Comparison of ENCODE assay signal across 1 cellular context in the genomic region with DNA sequence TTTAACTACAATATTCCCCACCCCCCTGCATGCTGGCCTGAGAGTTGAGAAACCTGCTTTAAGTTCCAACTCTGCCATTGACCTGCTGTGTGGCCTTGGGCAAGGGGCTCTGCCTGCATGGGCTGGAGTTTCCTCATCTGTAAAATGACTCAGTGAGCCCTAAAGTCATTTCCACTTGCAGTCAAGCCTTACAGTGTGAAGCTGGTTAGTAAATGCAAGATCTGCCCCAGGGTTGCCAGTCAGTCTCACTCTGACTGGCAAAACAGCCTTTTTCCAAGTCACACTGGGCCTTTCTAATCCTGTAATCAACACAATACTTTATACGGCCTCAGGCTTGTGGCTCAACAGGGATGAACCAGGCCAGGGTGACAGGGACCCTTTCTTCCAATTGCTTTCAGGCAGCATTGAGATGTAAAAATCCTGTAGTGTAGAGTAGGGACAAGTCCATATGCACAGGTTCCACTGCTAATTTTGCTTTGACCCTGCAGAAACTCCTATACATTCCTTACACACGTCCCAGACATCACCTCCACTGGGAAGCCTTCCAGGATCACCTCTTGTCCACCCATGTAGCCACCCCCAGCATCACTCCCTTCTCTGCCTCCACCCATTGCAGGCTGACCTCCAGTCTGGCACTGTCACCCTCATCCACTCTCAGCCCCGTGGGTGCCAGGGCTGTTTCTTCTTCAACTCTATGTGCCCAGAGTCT.
TF ChIP-seq lines count a peak whose summit lies in the region.

No MANE protein-coding gene starts in this region.

TF ChIP-seq in SK-N-SH, 30 proteins besides CTCF, POLR2A, EP300 and RAD21 (continued from another document):
- TF ChIP-seq NFIC (IDR thresholded peaks at IDR 0.05; ENCODE audit: borderline replicate concordance) (no peak), RFX5 (IDR thresholded peaks at IDR 0.05; ENCODE audit: low read length) (no peak), MEF2A (IDR thresholded peaks at IDR 0.05; ENCODE audit: borderline replicate concordance, low read depth) (no peak), NRF1 (IDR thresholded peaks at IDR 0.05; ENCODE audit: low read depth, low read length) (no peak), POLR2AphosphoS5 (IDR thresholded peaks at IDR 0.05; ENCODE audit: low read depth, low read length) (no peak), ZBTB33 (IDR thresholded peaks at IDR 0.05; ENCODE audit: borderline replicate concordance, low read depth) (no peak), FOXM1 (IDR thresholded peaks at IDR 0.05; ENCODE audit: low read depth) (no peak), SMC3 (IDR thresholded peaks at IDR 0.05; ENCODE audit: low read depth, low read length) (no peak), TCF12 (IDR thresholded peaks at IDR 0.05) (no peak), YY1 (IDR thresholded peaks at IDR 0.05; ENCODE audit: low read depth) (no peak), SIN3A (IDR thresholded peaks at IDR 0.05; ENCODE audit: borderline replicate concordance, low read depth, low read length) (no peak), MXI1 (IDR thresholded peaks at IDR 0.05; ENCODE audit: low read depth, low read length) (no peak), TEAD4 (IDR thresholded peaks at IDR 0.05; ENCODE audit: borderline replicate concordance, insufficient read depth) (no peak)
